Comparison of ENCODE assay signal across 10 cellular contexts in the genomic region with DNA sequence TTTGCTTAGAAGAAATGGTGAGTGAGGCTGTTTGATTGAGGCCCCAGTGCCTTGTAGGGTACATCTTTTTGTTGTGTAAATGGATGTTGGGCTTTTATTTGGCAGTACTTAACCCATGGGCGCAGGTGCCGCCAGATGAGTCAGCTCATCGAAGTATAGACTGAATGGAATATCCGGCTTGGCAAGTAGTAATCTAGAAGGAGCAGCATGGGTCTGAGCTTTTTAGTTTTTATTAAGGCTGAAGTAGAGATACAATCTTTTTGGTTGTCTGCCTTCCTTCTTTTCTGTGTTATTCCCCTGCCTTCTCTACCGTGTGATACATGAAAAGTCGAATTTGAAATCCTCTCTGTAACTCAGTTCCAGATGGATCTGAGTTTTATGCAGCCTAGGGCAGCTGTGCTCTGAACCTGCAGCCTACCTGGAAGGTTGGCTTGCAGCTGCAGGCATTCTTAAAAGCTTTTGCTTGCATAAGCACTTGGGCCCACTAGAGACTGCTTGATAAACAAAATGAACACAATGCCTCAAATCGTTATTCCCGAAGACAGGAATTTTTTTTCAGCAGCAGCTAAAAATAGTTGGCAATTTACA.
A peak's percentile ranks its signal among the peaks of the same experiment; 100 is the strongest.
DNase-seq lines count a peak whose midpoint lies in the region; ATAC-seq and TF ChIP-seq lines count a peak whose summit lies in the region.
"Had no signal": no experiment of that assay in that cellular context is flagged by ENCODE, and none has a peak within 500 bp of the region (broad histone marks: within the 10 kb centered on the region; RNA-seq: fewer than 3 reads in every experiment).

No MANE protein-coding gene starts in this region.

- no peaks in the 10 kb centered on the region for H3K79me1 ChIP-seq in neuronal stem cell (ENCODE audit: low read depth, low read length)

- no peak for TF ChIP-seq RAD21 in HCT116 (IDR thresholded peaks at IDR 0.05; ENCODE audit: low read depth)

- POLR2A ChIA-PET in HCT116 (lab: Charles Lee) (no interaction called here), PC-9 (lab: Charles Lee; ENCODE audit: unreplicated experiment) (no interaction called here)
- POLR2A ChIA-PET in naive thymus-derived CD4-positive, alpha-beta T cell (lab: Charles Lee): no interaction called here

- peaks cover 5 to 41% (median 14%) of the 10 kb centered on the region in 5 donors for H3K36me3 Mint-ChIP-seq in naive thymus-derived CD4-positive, alpha-beta T cell

- intact Hi-C loops in HCT116 (cut with micrococcal nuclease) (no loop called here), PC-9 (cut with micrococcal nuclease; ENCODE audit: unreplicated experiment) (no loop called here)
- intact Hi-C loops in naive thymus-derived CD4-positive, alpha-beta T cell (cut with micrococcal nuclease): no loop called here

- no peak overlapping the region for H4K91ac ChIP-seq in neuronal stem cell (ENCODE audit: low read depth, low read length, poor library complexity)

- H2AFZ ChIP-seq in HCT116 (ENCODE audit: low read depth, low read length, poor library complexity, severe bottlenecking) (no peak overlapping the region), neuronal stem cell (ENCODE audit: low read length) (no peak overlapping the region), PC-9 (no peak overlapping the region)

- H3K27me3 Mint-ChIP-seq in naive thymus-derived CD4-positive, alpha-beta T cell: no peaks in the 10 kb centered on the region
- H3K27me3 Mint-ChIP-seq: naive thymus-derived CD8-positive, alpha-beta T cell had no signal

- no peak overlapping the region for H3K18ac ChIP-seq in neuronal stem cell (ENCODE audit: low read length)

- H2BK120ac ChIP-seq in neuronal stem cell (ENCODE audit: low read depth, low read length): no peak overlapping the region

- no peak overlapping the region for H3K9ac ChIP-seq in HCT116 (ENCODE audit: low read length)
- no peak overlapping the region for H3K9ac ChIP-seq in neuronal stem cell (ENCODE audit: low read depth, low read length, poor library complexity)

- H3K27ac ChIP-seq in HCT116 (ENCODE audit: low read depth, low read length) (no peak overlapping the region), neuronal stem cell (replicated peaks; ENCODE audit: low read length) (peak overlapping the region; percentile 60), PC-9 (no peak overlapping the region), tibial nerve (no peak overlapping the region)
- H3K27ac ChIP-seq in naive thymus-derived CD4-positive, alpha-beta T cell (ENCODE audit: low read depth, low read length): no peak overlapping the region

- no peak overlapping the region for H3K4ac ChIP-seq in neuronal stem cell (ENCODE audit: low read length)

- H3F3A ChIP-seq in PC-9 (ENCODE audit: insufficient read depth, low read depth): no peaks in the 10 kb centered on the region

- H3K36me3 ChIP-seq in HCT116 (ENCODE audit: control insufficient read depth in 1 of 2, insufficient read depth in 2 of 2, low read length in 2 of 2) (no peaks in the 10 kb centered on the region), neuronal stem cell (replicated peaks in 1 of 2; ENCODE audit: control insufficient read depth in 2 of 2, insufficient read depth in 2 of 2, low read length in 2 of 2) (peaks cover 0 to 23% of the 10 kb centered on the region in 2 donors), PC-9 (ENCODE audit: low read depth) (no peaks in the 10 kb centered on the region), tibial nerve (peaks cover 0 to 8% (median 0%) of the 10 kb centered on the region in 3 donors)
- peaks cover 0 to 10% (median 0%) of the 10 kb centered on the region in 3 experiments for H3K36me3 ChIP-seq in naive thymus-derived CD4-positive, alpha-beta T cell (ENCODE audit: control insufficient read depth in 2 of 3, insufficient read depth in 3 of 3, low read length in 3 of 3)

- H3K9me3 ChIP-seq in HCT116 (ENCODE audit: control insufficient read depth in 1 of 2, insufficient read depth in 1 of 2, low read depth in 1 of 2, low read length in 2 of 2) (no peaks in the 10 kb centered on the region), neuronal stem cell (replicated peaks in 1 of 2; ENCODE audit: control insufficient read depth in 2 of 2, insufficient read depth in 1 of 2, low read depth in 1 of 2, low read length in 2 of 2) (no peaks in the 10 kb centered on the region), PC-9 (ENCODE audit: insufficient read depth, low read depth) (no peaks in the 10 kb centered on the region), tibial nerve (no peaks in the 10 kb centered on the region)
- no peaks in the 10 kb centered on the region for H3K9me3 ChIP-seq in naive thymus-derived CD4-positive, alpha-beta T cell (ENCODE audit: control insufficient read depth in 2 of 3, low read length in 3 of 3)

- H3K27ac Mint-ChIP-seq in naive thymus-derived CD4-positive, alpha-beta T cell: no peak overlapping the region

- H4K20me1 ChIP-seq in HCT116 (ENCODE audit: insufficient read depth): no peaks in the 10 kb centered on the region
- H4K20me1 ChIP-seq in PC-9 (ENCODE audit: insufficient read depth): no peaks in the 10 kb centered on the region

- no peak overlapping the region for H2BK12ac ChIP-seq in neuronal stem cell (ENCODE audit: low read length)

- no peaks in the 10 kb centered on the region for H3K79me2 ChIP-seq in HCT116 (ENCODE audit: insufficient read depth, low read length)
- H3K79me2 ChIP-seq in PC-9 (ENCODE audit: low read depth): no peaks in the 10 kb centered on the region

- DNase-seq in HCT116 (ENCODE audit: low read depth, low spot score): no peak
- peak; percentile 76 for DNase-seq in NCI-H2171 (lab: John Stamatoyannopoulos, UW)
- DNase-seq in dermis blood vessel endothelial cell: peak; percentile 21
- DNase-seq in neuronal stem cell (ENCODE audit: low spot score): no peak
- DNase-seq in PC-9: no peak
- no peak for DNase-seq in naive thymus-derived CD4-positive, alpha-beta T cell
- DNase-seq in stimulated activated naive CD4-positive, alpha-beta T cell treated with Interleukin-2 at 50 U/mL for 16 hours (lab: John Stamatoyannopoulos, UW): no peak
- DNase-seq in tibial nerve (ENCODE audit: low spot score in 2 of 2): no peak
- DNase-seq: activated CD4-positive, alpha-beta T cell treated with anti-CD3 and anti-CD28 coated beads, Interleukin-2, amount 50 U/mL, for 48 hours; naive thymus-derived CD8-positive, alpha-beta T cell had no signal

- H3K9me2 ChIP-seq in HCT116 (ENCODE audit: insufficient read depth) (no peaks in the 10 kb centered on the region), PC-9 (ENCODE audit: insufficient read depth) (no peaks in the 10 kb centered on the region)

- H3K4me3 ChIP-seq in HCT116 (replicated peaks in 1 of 2; ENCODE audit: low read depth in 1 of 2, low read length in 2 of 2) (no peak overlapping the region), neuronal stem cell (ENCODE audit: low read length in 2 of 2) (no peak overlapping the region), PC-9 (no peak overlapping the region), tibial nerve (no peak overlapping the region)
- H3K4me3 ChIP-seq in naive thymus-derived CD4-positive, alpha-beta T cell (ENCODE audit: low read length): no peak overlapping the region

- RAD21 ChIA-PET in HCT116 (lab: Charles Lee; ENCODE audit: low non-redundant PET in 1 of 2, low total read pairs in 2 of 2, uncharacterized antibody in 2 of 2, unreplicated experiment in 2 of 2): no interaction called here

- H3K9me3 Mint-ChIP-seq in naive thymus-derived CD4-positive, alpha-beta T cell: no peaks in the 10 kb centered on the region
- H3K9me3 Mint-ChIP-seq: naive thymus-derived CD8-positive, alpha-beta T cell had no signal

- no CpG with 5 or more reads among the region's 8 CpGs for WGBS in neuronal stem cell (ENCODE audit: extremely low coverage in 2 of 2, insufficient read length in 2 of 2, insufficient replicate concordance in 1 of 2), 2 donors
- WGBS in tibial nerve, 2 donors: 39 to 48% methylated on average over 8 of the region's 8 CpGs

- CTCF ChIA-PET in HCT116 (lab: Charles Lee): no interaction called here
- CTCF ChIA-PET in PC-9 (lab: Charles Lee): no interaction called here
- CTCF ChIA-PET in naive thymus-derived CD4-positive, alpha-beta T cell (lab: Charles Lee): no interaction called here

- no peak for TF ChIP-seq EP300 in tibial nerve (IDR thresholded peaks at IDR 0.05)

- TF ChIP-seq POLR2A in HCT116 (IDR thresholded peaks at IDR 0.05; ENCODE audit: borderline replicate concordance, extremely low read depth, insufficient read depth, insufficient read length) (no peak), tibial nerve (IDR thresholded peaks at IDR 0.05) (no peak)

- TSS peak; percentile 7 for BruUV-seq in HCT116 (replicated peaks; lab: Mats Ljungman, UMichigan)
- BruUV-seq in PC-9 (replicated peaks; lab: Mats Ljungman, UMichigan): no TSS peak

- H3K27me3 ChIP-seq in HCT116 (ENCODE audit: insufficient read depth, low read length) (no peaks in the 10 kb centered on the region), neuronal stem cell (ENCODE audit: control insufficient read depth in 3 of 3, insufficient read depth in 3 of 3, low read depth in 1 of 3, low read length in 3 of 3) (no peaks in the 10 kb centered on the region), PC-9 (ENCODE audit: insufficient read depth, low read depth) (no peaks in the 10 kb centered on the region), tibial nerve (no peaks in the 10 kb centered on the region)
- H3K27me3 ChIP-seq in naive thymus-derived CD4-positive, alpha-beta T cell (ENCODE audit: control insufficient read depth in 2 of 2, insufficient read depth in 2 of 2, low read length in 2 of 2): no peaks in the 10 kb centered on the region

- H3K23ac ChIP-seq in neuronal stem cell (ENCODE audit: low read depth, low read length, poor library complexity): no peak overlapping the region

- H3K4me2 ChIP-seq in HCT116 (ENCODE audit: low read length): no peak overlapping the region
- H3K4me2 ChIP-seq in neuronal stem cell (ENCODE audit: insufficient read depth, low read length, poor library complexity, severe bottlenecking): no peak overlapping the region
- no peak overlapping the region for H3K4me2 ChIP-seq in PC-9

- H3K4me1 Mint-ChIP-seq in naive thymus-derived CD4-positive, alpha-beta T cell: peaks cover 0 to 30% (median 11%) of the 10 kb centered on the region in 7 donors

- no peak overlapping the region for H2AK5ac ChIP-seq in neuronal stem cell (ENCODE audit: low read depth, low read length)

- H2BK5ac ChIP-seq in neuronal stem cell (ENCODE audit: low read length): no peak overlapping the region

- no peak overlapping the region for H3K4me3 Mint-ChIP-seq in naive thymus-derived CD4-positive, alpha-beta T cell
- H3K4me3 Mint-ChIP-seq: naive thymus-derived CD8-positive, alpha-beta T cell had no signal

- no peak for ATAC-seq in HCT116
- no peak for ATAC-seq in naive thymus-derived CD4-positive, alpha-beta T cell
- ATAC-seq: naive thymus-derived CD8-positive, alpha-beta T cell had no signal

- H3K14ac ChIP-seq in neuronal stem cell (ENCODE audit: low read length): no peak overlapping the region

- no peak overlapping the region for H2BK15ac ChIP-seq in neuronal stem cell (ENCODE audit: low read length)

- no peak overlapping the region for H4K8ac ChIP-seq in neuronal stem cell (ENCODE audit: low read depth, low read length)

- no peak for TF ChIP-seq CTCF in HCT116 (IDR thresholded peaks at IDR 0.05 in 2 of 3, conservative IDR thresholded peaks at IDR 0.05 in 1 of 3; ENCODE audit: borderline replicate concordance in 1 of 3, insufficient read depth in 1 of 3, low read depth in 2 of 3, low read length in 2 of 3)
- TF ChIP-seq CTCF in PC-9 (conservative IDR thresholded peaks at IDR 0.05): no peak
- no peak for TF ChIP-seq CTCF in tibial nerve (IDR thresholded peaks at IDR 0.05)

- H3K4me1 ChIP-seq in HCT116 (ENCODE audit: control insufficient read depth in 1 of 2, insufficient read depth in 2 of 2, low read length in 2 of 2) (no peaks in the 10 kb centered on the region), neuronal stem cell (ENCODE audit: control insufficient read depth in 2 of 2, insufficient read depth in 1 of 2, low read depth in 1 of 2, low read length in 2 of 2) (peaks cover 6 to 21% of the 10 kb centered on the region in 2 donors), PC-9 (replicated peaks; ENCODE audit: insufficient read depth) (no peaks in the 10 kb centered on the region), tibial nerve (peaks cover 0 to 23% (median 7%) of the 10 kb centered on the region in 4 donors)
- no peaks in the 10 kb centered on the region for H3K4me1 ChIP-seq in naive thymus-derived CD4-positive, alpha-beta T cell (ENCODE audit: control insufficient read depth in 2 of 2, insufficient read depth in 2 of 2, low read length in 2 of 2)

Comparison
In these comparisons a context has a peak if more than half of its experiments do, and no peak if none do; other contexts are left out.
1. DNase-seq: peak in NCI-H2171 (single experiment) and dermis blood vessel endothelial cell (single experiment); none in HCT116 (single experiment), neuronal stem cell (single experiment), PC-9 (0 of 2), naive thymus-derived CD4-positive, alpha-beta T cell (0 of 9), stimulated activated naive CD4-positive, alpha-beta T cell treated with Interleukin-2 at 50 U/mL for 16 hours (single experiment) and tibial nerve (0 of 2).